Comparison of ENCODE assay signal across 1 cellular context in the genomic region with DNA sequence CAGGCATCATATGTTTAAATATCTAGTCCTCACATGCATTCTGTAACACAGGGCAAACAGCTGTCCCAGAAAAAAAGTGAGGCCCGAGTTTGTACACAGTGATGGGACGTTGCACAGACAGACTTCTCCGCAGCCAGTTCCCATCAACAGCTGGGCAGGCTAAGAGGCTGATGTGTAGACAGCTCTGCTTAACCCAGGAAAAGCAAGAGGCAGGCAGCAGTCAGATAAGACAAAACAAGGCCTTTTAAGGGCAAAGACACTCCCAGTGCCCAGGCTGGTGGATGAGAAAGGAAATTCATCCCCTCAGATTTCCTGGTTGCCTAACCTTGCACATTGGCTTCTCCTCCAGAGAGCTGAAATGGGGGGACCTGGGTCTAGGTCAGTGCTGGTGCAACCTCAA.
TF ChIP-seq lines count a peak whose summit lies in the region.

No MANE protein-coding gene starts in this region.

TF ChIP-seq in A549, 52 proteins besides CTCF, POLR2A, EP300 and RAD21:
- TF ChIP-seq FOSL2 (IDR thresholded peaks at IDR 0.05) (no peak), FOSL2 (CRISPR knock-in tag; IDR thresholded peaks at IDR 0.05) (no peak), HDAC2 (IDR thresholded peaks at IDR 0.05) (no peak), TP53 (CRISPR knock-in tag; IDR thresholded peaks at IDR 0.05) (no peak), ATOH8 (CRISPR knock-in tag; IDR thresholded peaks at IDR 0.05; ENCODE audit: low read depth) (no peak), SREBF2 (IDR thresholded peaks at IDR 0.05) (no peak), FOSB (CRISPR knock-in tag; IDR thresholded peaks at IDR 0.05) (no peak), EHF (CRISPR knock-in tag; IDR thresholded peaks at IDR 0.05) (no peak), NR3C1 (IDR thresholded peaks at IDR 0.05) (no peak), KDM1A (IDR thresholded peaks at IDR 0.05; ENCODE audit: low read depth) (no peak), CBX8 (IDR thresholded peaks at IDR 0.05) (no peak), HMGXB4 (CRISPR knock-in tag; IDR thresholded peaks at IDR 0.05; ENCODE audit: borderline replicate concordance) (no peak)
- TF ChIP-seq, protein P1, sequence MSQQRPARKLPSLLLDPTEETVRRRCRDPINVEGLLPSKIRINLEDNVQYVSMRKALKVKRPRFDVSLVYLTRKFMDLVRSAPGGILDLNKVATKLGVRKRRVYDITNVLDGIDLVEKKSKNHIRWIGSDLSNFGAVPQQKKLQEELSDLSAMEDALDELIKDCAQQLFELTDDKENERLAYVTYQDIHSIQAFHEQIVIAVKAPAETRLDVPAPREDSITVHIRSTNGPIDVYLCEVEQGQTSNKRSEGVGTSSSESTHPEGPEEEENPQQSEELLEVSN (IDR thresholded peaks at IDR 0.05; ENCODE audit: borderline replicate concordance, low read depth) = no peak
